Comparison of ENCODE assay signal across 16 cellular contexts in the genomic region with DNA sequence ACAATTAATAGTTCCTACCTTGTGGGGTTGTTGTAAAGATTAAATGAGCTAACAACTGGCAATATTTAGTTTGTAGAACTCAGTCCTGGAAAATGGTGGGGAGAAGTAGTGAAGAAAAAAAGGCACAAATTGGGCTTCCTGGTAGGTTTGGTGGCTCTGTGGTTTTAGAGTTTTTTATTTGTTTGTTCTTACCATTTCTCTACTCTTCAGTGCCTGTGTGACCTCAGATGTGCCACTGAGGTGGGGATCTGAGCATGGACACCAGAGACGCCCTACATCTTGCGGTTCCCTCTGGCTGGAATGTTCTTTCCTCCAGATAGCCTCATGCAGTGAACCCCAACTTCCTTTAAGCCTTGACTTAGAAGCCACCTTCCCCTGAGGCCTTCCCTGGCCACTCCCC. TPM values are rescaled to one million over a fixed set of nuclear protein-coding genes. Genes with fewer than 3 reads are reported as not detected.
DNase-seq lines count a peak whose midpoint lies in the region; FAIRE-seq and TF ChIP-seq lines count a peak whose summit lies in the region.
"Had no signal": no experiment of that assay in that cellular context is flagged by ENCODE, and none has a peak within 500 bp of the region (broad histone marks: within the 10 kb centered on the region; RNA-seq: fewer than 3 reads in every experiment).

No MANE protein-coding gene starts in this region.

- H3F3A ChIP-seq in Loucy (ENCODE audit: low read depth) = no peaks in the 10 kb centered on the region

- DNase-seq in activated CD4-positive, alpha-beta memory T cell treated with anti-CD3 and anti-CD28 coated beads for 36 hours = no peak
- no peak for DNase-seq in activated CD4-positive, alpha-beta memory T cell treated with anti-CD3 and anti-CD28 coated beads, Interleukin-2, amount 10 ng/mL, durations not matched to agents 7 days and 5 days
- DNase-seq in bronchial epithelial cell (ENCODE audit: low read depth) (no peak), progenitor cell of endocrine pancreas (ENCODE audit: low spot score, unreplicated experiment) (no peak), NCI-H2081 treated with DMSO at 0.1 percent for 48 hours (lab: John Stamatoyannopoulos, UW) (no peak), retina (no peak), erythroblast (lab: John Stamatoyannopoulos, UW) (no peak)
- DNase-seq: heart right ventricle; stimulated activated CD4-positive, alpha-beta T cell treated with anti-CD3 and anti-CD28 coated beads, Interleukin-12 subunit alpha, Interleukin-12 subunit beta, amount 100 ng/mL, for 4 hours; stimulated activated naive CD8-positive, alpha-beta T cell treated with anti-CD3 and anti-CD28 coated beads, Interleukin-15, amount 100 ng/mL, for 72 hours had no signal

- H3K79me2 ChIP-seq in Loucy (ENCODE audit: insufficient read depth, low read length) = peaks cover 55% of the 10 kb centered on the region

- H3K36me3 Mint-ChIP-seq in activated CD4-positive, alpha-beta memory T cell treated with anti-CD3 and anti-CD28 coated beads for 36 hours = no peaks in the 10 kb centered on the region
- H3K36me3 Mint-ChIP-seq in activated CD4-positive, alpha-beta memory T cell treated with anti-CD3 and anti-CD28 coated beads, Interleukin-2, amount 10 ng/mL, durations not matched to agents 7 days and 5 days (ENCODE audit: low read depth) = no peaks in the 10 kb centered on the region
- no peaks in the 10 kb centered on the region for H3K36me3 Mint-ChIP-seq in progenitor cell of endocrine pancreas (ENCODE audit: insufficient read depth)

- no peak overlapping the region for H2AFZ ChIP-seq in Loucy (ENCODE audit: low read length)

- peak; percentile 50 for FAIRE-seq in bronchial epithelial cell (lab: Jason Lieb, UNC)

- intact Hi-C loops in activated CD4-positive, alpha-beta memory T cell treated with anti-CD3 and anti-CD28 coated beads for 36 hours (cut with micrococcal nuclease) = no loop called here

- TF ChIP-seq CTCF in Loucy (conservative IDR thresholded peaks at IDR 0.05; ENCODE audit: low read length) (no peak), bronchial epithelial cell (IDR thresholded peaks at IDR 0.05; ENCODE audit: insufficient read depth, low read length, severe bottlenecking) (no peak), progenitor cell of endocrine pancreas (IDR thresholded peaks at IDR 0.05; ENCODE audit: unreplicated experiment) (no peak)

- H3K27me3 ChIP-seq in Loucy (ENCODE audit: insufficient read depth, low read length, poor library complexity, severe bottlenecking) (no peaks in the 10 kb centered on the region), bronchial epithelial cell (ENCODE audit: control insufficient read depth, insufficient read depth, low read length) (no peaks in the 10 kb centered on the region)
- H3K27me3 ChIP-seq: heart right ventricle had no signal

- POLR2A ChIA-PET in activated CD4-positive, alpha-beta memory T cell treated with anti-CD3 and anti-CD28 coated beads for 36 hours (lab: Charles Lee) = no interaction called here
- POLR2A ChIA-PET in activated CD4-positive, alpha-beta memory T cell treated with anti-CD3 and anti-CD28 coated beads, Interleukin-2, amount 10 ng/mL, durations not matched to agents 7 days and 5 days (lab: Charles Lee) = interaction anchor here (2.5 kb wide), 1 partner anchor 35 kb away, joined by 6 read pairs; no protein-coding TSS in a partner anchor

- no peaks in the 10 kb centered on the region for H3K9me3 ChIP-seq in Loucy (ENCODE audit: insufficient read depth, low read depth, low read length)
- H3K9me3 ChIP-seq: heart right ventricle had no signal

- peaks cover 25% of the 10 kb centered on the region for H3K4me1 Mint-ChIP-seq in activated CD4-positive, alpha-beta memory T cell treated with anti-CD3 and anti-CD28 coated beads for 36 hours (ENCODE audit: low read depth)
- H3K4me1 Mint-ChIP-seq in activated CD4-positive, alpha-beta memory T cell treated with anti-CD3 and anti-CD28 coated beads, Interleukin-2, amount 10 ng/mL, durations not matched to agents 7 days and 5 days = peaks cover 20% of the 10 kb centered on the region
- H3K4me1 Mint-ChIP-seq in progenitor cell of endocrine pancreas (ENCODE audit: low read depth) = peaks cover 13% of the 10 kb centered on the region

- CTCF ChIA-PET in activated CD4-positive, alpha-beta memory T cell treated with anti-CD3 and anti-CD28 coated beads for 36 hours (lab: Charles Lee) = interaction anchor here (1.4 kb wide), 1 partner anchor 89 kb away, joined by 4 read pairs; no protein-coding TSS in a partner anchor
- CTCF ChIA-PET in activated CD4-positive, alpha-beta memory T cell treated with anti-CD3 and anti-CD28 coated beads, Interleukin-2, amount 10 ng/mL, durations not matched to agents 7 days and 5 days (lab: Charles Lee) = interaction anchor here (1.7 to 2.0 kb wide), 2 partner anchors 17 to 35 kb away, joined by 4 to 8 read pairs; no protein-coding TSS in a partner anchor

- H3K36me3 ChIP-seq in Loucy (ENCODE audit: insufficient read depth, low read length) = no peaks in the 10 kb centered on the region
- H3K36me3 ChIP-seq in bronchial epithelial cell (ENCODE audit: control insufficient read depth, insufficient read depth, low read length) = peaks cover 6% of the 10 kb centered on the region

- no peak overlapping the region for H3K4me3 Mint-ChIP-seq in activated CD4-positive, alpha-beta memory T cell treated with anti-CD3 and anti-CD28 coated beads for 36 hours
- no peak overlapping the region for H3K4me3 Mint-ChIP-seq in activated CD4-positive, alpha-beta memory T cell treated with anti-CD3 and anti-CD28 coated beads, Interleukin-2, amount 10 ng/mL, durations not matched to agents 7 days and 5 days
- no peak overlapping the region for H3K4me3 Mint-ChIP-seq in progenitor cell of endocrine pancreas (ENCODE audit: low read depth)
- H3K4me3 Mint-ChIP-seq: stimulated activated naive CD8-positive, alpha-beta T cell treated with anti-CD3 and anti-CD28 coated beads, Interleukin-15, amount 100 ng/mL, for 72 hours had no signal

- H3K9me3 Mint-ChIP-seq in activated CD4-positive, alpha-beta memory T cell treated with anti-CD3 and anti-CD28 coated beads for 36 hours = no peaks in the 10 kb centered on the region
- no peaks in the 10 kb centered on the region for H3K9me3 Mint-ChIP-seq in activated CD4-positive, alpha-beta memory T cell treated with anti-CD3 and anti-CD28 coated beads, Interleukin-2, amount 10 ng/mL, durations not matched to agents 7 days and 5 days
- no peaks in the 10 kb centered on the region for H3K9me3 Mint-ChIP-seq in progenitor cell of endocrine pancreas (ENCODE audit: low read depth)
- H3K9me3 Mint-ChIP-seq: stimulated activated naive CD8-positive, alpha-beta T cell treated with anti-CD3 and anti-CD28 coated beads, Interleukin-15, amount 100 ng/mL, for 72 hours had no signal

- TF ChIP-seq POLR2A in erythroblast (IDR thresholded peaks at IDR 0.05; ENCODE audit: low read length) = no peak

- peak overlapping the region; percentile 20 for H3K27ac Mint-ChIP-seq in activated CD4-positive, alpha-beta memory T cell treated with anti-CD3 and anti-CD28 coated beads for 36 hours
- no peak overlapping the region for H3K27ac Mint-ChIP-seq in activated CD4-positive, alpha-beta memory T cell treated with anti-CD3 and anti-CD28 coated beads, Interleukin-2, amount 10 ng/mL, durations not matched to agents 7 days and 5 days
- H3K27ac Mint-ChIP-seq in progenitor cell of endocrine pancreas = peak overlapping the region; percentile 82

- peak overlapping the region; percentile 8 for H3K9ac ChIP-seq in Loucy (ENCODE audit: low read depth, low read length, poor library complexity, severe bottlenecking)

- no peak overlapping the region for H3K4me3 ChIP-seq in Loucy (ENCODE audit: low read length, poor library complexity, severe bottlenecking)
- no peak overlapping the region for H3K4me3 ChIP-seq in bronchial epithelial cell (ENCODE audit: low read depth, low read length)
- H3K4me3 ChIP-seq: heart right ventricle had no signal

- no peaks in the 10 kb centered on the region for H3K27me3 Mint-ChIP-seq in activated CD4-positive, alpha-beta memory T cell treated with anti-CD3 and anti-CD28 coated beads for 36 hours
- no peaks in the 10 kb centered on the region for H3K27me3 Mint-ChIP-seq in activated CD4-positive, alpha-beta memory T cell treated with anti-CD3 and anti-CD28 coated beads, Interleukin-2, amount 10 ng/mL, durations not matched to agents 7 days and 5 days
- H3K27me3 Mint-ChIP-seq in progenitor cell of endocrine pancreas = no peaks in the 10 kb centered on the region
- H3K27me3 Mint-ChIP-seq: stimulated activated naive CD8-positive, alpha-beta T cell treated with anti-CD3 and anti-CD28 coated beads, Interleukin-15, amount 100 ng/mL, for 72 hours had no signal

- peaks cover 9% of the 10 kb centered on the region for H4K20me1 ChIP-seq in Loucy (ENCODE audit: insufficient read depth, low read length, poor library complexity, severe bottlenecking)

- peak overlapping the region; percentile 39 for H3K4me2 ChIP-seq in Loucy (ENCODE audit: low read depth, low read length, poor library complexity, severe bottlenecking)

- peaks cover 27% of the 10 kb centered on the region for H3K4me1 ChIP-seq in Loucy (ENCODE audit: insufficient read depth, low read length, poor library complexity, severe bottlenecking)

- no peaks in the 10 kb centered on the region for H3K9me2 ChIP-seq in Loucy (replicated peaks; ENCODE audit: low read depth, low read length)

RNA-seq across cellular contexts. Expression of gene ZBTB4, which starts 7.7 kb away (rescaled TPM):
- 10 to 100 TPM; 16.5 to 16.7 TPM for total RNA-seq in activated CD4-positive, alpha-beta memory T cell treated with anti-CD3 and anti-CD28 coated beads for 36 hours
- 10 to 100 TPM; 27.4 to 27.9 TPM for total RNA-seq in activated CD4-positive, alpha-beta memory T cell treated with anti-CD3 and anti-CD28 coated beads, Interleukin-2, amount 10 ng/mL, durations not matched to agents 7 days and 5 days
- total RNA-seq in bronchial epithelial cell = 8.7 and 9.2 TPM in 2 replicates
- 26.8 and 28.4 TPM in 2 replicates for total RNA-seq in progenitor cell of endocrine pancreas

RNA-seq across cellular contexts. Expression of gene SLC35G6, which starts 9.5 kb away (rescaled TPM):
- total RNA-seq in activated CD4-positive, alpha-beta memory T cell treated with anti-CD3 and anti-CD28 coated beads for 36 hours = not detected
- total RNA-seq in activated CD4-positive, alpha-beta memory T cell treated with anti-CD3 and anti-CD28 coated beads, Interleukin-2, amount 10 ng/mL, durations not matched to agents 7 days and 5 days = not detected
- total RNA-seq in bronchial epithelial cell (not detected in 2 replicates), progenitor cell of endocrine pancreas (not detected in 2 replicates)
- total RNA-seq: A172; activated CD8-positive, alpha-beta memory T cell treated with anti-CD3 and anti-CD28 coated beads for 36 hours; heart right ventricle; mucosa of gallbladder; RPMI7951; urinary bladder had no signal

RNA-seq across cellular contexts. Expression of gene POLR2A, which starts 12.4 kb away (rescaled TPM):
- total RNA-seq in activated CD4-positive, alpha-beta memory T cell treated with anti-CD3 and anti-CD28 coated beads for 36 hours = 100 to 1,000 TPM; 180 to 187 TPM
- 100 to 1,000 TPM; 169 to 172 TPM for total RNA-seq in activated CD4-positive, alpha-beta memory T cell treated with anti-CD3 and anti-CD28 coated beads, Interleukin-2, amount 10 ng/mL, durations not matched to agents 7 days and 5 days
- total RNA-seq in bronchial epithelial cell (38.4 and 79.6 TPM in 2 replicates), progenitor cell of endocrine pancreas (195 and 210 TPM in 2 replicates)

RNA-seq across cellular contexts. Expression of gene CHRNB1, which starts 26.9 kb away (rescaled TPM):
- total RNA-seq in activated CD4-positive, alpha-beta memory T cell treated with anti-CD3 and anti-CD28 coated beads for 36 hours = 1 to 10 TPM; 7.7 to 8.5 TPM
- 10 to 100 TPM; 13.0 to 14.6 TPM for total RNA-seq in activated CD4-positive, alpha-beta memory T cell treated with anti-CD3 and anti-CD28 coated beads, Interleukin-2, amount 10 ng/mL, durations not matched to agents 7 days and 5 days
- total RNA-seq in bronchial epithelial cell = 9.7 and 16.8 TPM in 2 replicates
- 17.2 and 19.1 TPM in 2 replicates for total RNA-seq in progenitor cell of endocrine pancreas

RNA-seq across cellular contexts. Expression of gene FGF11, which starts 32.4 kb away (rescaled TPM):
- 1 to 10 TPM; 1.0 to 2.1 TPM for total RNA-seq in activated CD4-positive, alpha-beta memory T cell treated with anti-CD3 and anti-CD28 coated beads for 36 hours
- total RNA-seq in activated CD4-positive, alpha-beta memory T cell treated with anti-CD3 and anti-CD28 coated beads, Interleukin-2, amount 10 ng/mL, durations not matched to agents 7 days and 5 days = 10 to 100 TPM in 1 of 2 experiments, 1 to 10 TPM in 1; 8.9 to 10.8 TPM
- total RNA-seq in bronchial epithelial cell (12.4 and 28.3 TPM in 2 replicates), progenitor cell of endocrine pancreas (4.5 and 5.1 TPM in 2 replicates)
- total RNA-seq: A172 had no signal
